18 cellular contexts compared by ENCODE assay signal in the genomic region with DNA sequence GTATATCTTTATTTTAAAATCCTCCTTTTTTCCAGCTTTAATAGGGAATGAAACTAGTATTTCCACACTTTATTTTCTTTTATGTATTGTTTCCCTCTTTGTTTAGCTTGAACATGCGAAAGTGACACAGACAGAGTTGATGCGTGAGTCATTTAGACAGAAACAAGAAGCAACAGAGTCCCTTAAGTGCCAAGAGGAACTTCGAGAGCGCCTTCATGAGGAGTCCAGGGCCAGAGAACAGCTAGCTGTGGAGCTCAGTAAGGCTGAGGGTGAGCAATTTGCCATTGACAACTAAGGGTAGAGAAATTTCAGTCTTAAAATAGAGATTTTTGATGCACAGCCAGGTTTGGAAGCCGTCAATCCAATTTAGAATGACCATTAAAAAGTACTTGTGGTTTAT.
DNase-seq lines count a peak whose midpoint lies in the region; ATAC-seq and TF ChIP-seq lines count a peak whose summit lies in the region.
"Had no signal": no experiment of that assay in that cellular context is flagged by ENCODE, and none has a peak within 500 bp of the region (broad histone marks: within the 10 kb centered on the region; RNA-seq: fewer than 3 reads in every experiment).

No MANE protein-coding gene starts in this region.

- no peaks in the 10 kb centered on the region for H4K20me1 ChIP-seq in BLaER1

- peaks cover 29% of the 10 kb centered on the region for H3K36me3 ChIP-seq in BLaER1
- H3K36me3 ChIP-seq: prostate gland had no signal

- peaks cover 21% of the 10 kb centered on the region for H3K36me3 Mint-ChIP-seq in T-cell

- CTCF ChIA-PET in T-cell (lab: Charles Lee), result interaction anchor here in 1 of 2 donors (0.6 to 1.1 kb wide), 4 partner anchors 7 to 114 kb away, joined by 3 to 5 read pairs (median 3); no protein-coding TSS in a partner anchor

- H3K4me3 ChIP-seq in BLaER1, result 0 out of 2 replicates have a peak overlapping the region, but pooled peaks have one; percentile 1
- no peak overlapping the region for H3K4me3 ChIP-seq in NB4 (ENCODE audit: low read depth, low read length)
- H3K4me3 ChIP-seq: GM23248, prostate gland had no signal

- H3K27me3 ChIP-seq in BLaER1, result no peaks in the 10 kb centered on the region

- no peaks in the 10 kb centered on the region for H3K9me3 ChIP-seq in BLaER1
- H3K9me3 ChIP-seq: prostate gland had no signal

- H3K4me1 Mint-ChIP-seq in T-cell, result peaks cover 15 to 17% (median 16%) of the 10 kb centered on the region in 3 donors
- H3K4me1 Mint-ChIP-seq: nephron had no signal

- H3K4me1 ChIP-seq in BLaER1, result peaks cover 47% of the 10 kb centered on the region
- H3K4me1 ChIP-seq: prostate gland had no signal

- no peak overlapping the region for H3K4me3 Mint-ChIP-seq in T-cell
- H3K4me3 Mint-ChIP-seq: activated CD4-positive, alpha-beta T cell treated with anti-CD3 and anti-CD28 coated beads for 36 hours; activated CD8-positive, alpha-beta memory T cell treated with anti-CD3 and anti-CD28 coated beads, Interleukin-2, amount 10 ng/mL, durations not matched to agents 7 days and 5 days; nephron had no signal

- H3K9me3 Mint-ChIP-seq in T-cell, result no peaks in the 10 kb centered on the region
- H3K9me3 Mint-ChIP-seq: nephron had no signal

- no peaks in the 10 kb centered on the region for H3K27me3 Mint-ChIP-seq in T-cell
- H3K27me3 Mint-ChIP-seq: activated CD4-positive, alpha-beta T cell treated with anti-CD3 and anti-CD28 coated beads for 36 hours; activated CD8-positive, alpha-beta memory T cell treated with anti-CD3 and anti-CD28 coated beads, Interleukin-2, amount 10 ng/mL, durations not matched to agents 7 days and 5 days had no signal

- no peak for ATAC-seq in GM21717 (IDR thresholded peaks at IDR 0.05; ENCODE audit: unreplicated experiment)
- no peak for ATAC-seq in T-cell (replicated peaks in 1 of 4)
- no peak for ATAC-seq in GM21515 (IDR thresholded peaks at IDR 0.05; ENCODE audit: unreplicated experiment)
- ATAC-seq: activated CD4-positive, alpha-beta T cell treated with anti-CD3 and anti-CD28 coated beads for 36 hours; activated CD8-positive, alpha-beta memory T cell treated with anti-CD3 and anti-CD28 coated beads, Interleukin-2, amount 10 ng/mL, durations not matched to agents 7 days and 5 days had no signal

- peak; percentile 21 for DNase-seq in NB4 (ENCODE audit: low read depth)
- DNase-seq in epithelial cell of prostate (ENCODE audit: low read depth, low spot score), result peak; percentile 70
- DNase-seq in myocyte (ENCODE audit: low read depth), result peak; percentile 41
- no peak for DNase-seq in NCI-H345 treated with DMSO at 0.1 percent for 48 hours (lab: John Stamatoyannopoulos, UW; ENCODE audit: unreplicated experiment)
- DNase-seq in T-cell, result no peak
- DNase-seq: activated CD4-positive, alpha-beta T cell treated with anti-CD3 and anti-CD28 coated beads for 36 hours; activated CD8-positive, alpha-beta memory T cell treated with anti-CD3 and anti-CD28 coated beads, Interleukin-2, amount 10 ng/mL, durations not matched to agents 7 days and 5 days; cerebellar nuclear complex; foreskin melanocyte; GM23248; NCI-H1930; stimulated activated naive CD4-positive, alpha-beta T cell treated with Interleukin-2 at 50 U/mL for 16 hours; T1000 had no signal

- POLR2A ChIA-PET in T-cell (lab: Charles Lee), result interaction anchor here in 1 of 2 donors (0.6 kb wide), 1 partner anchor 31 kb away, joined by 6 read pairs; no protein-coding TSS in a partner anchor

- TF ChIP-seq CTCF in NB4 (IDR thresholded peaks at IDR 0.05; ENCODE audit: low read depth, low read length), result no peak

- peak overlapping the region; percentile 46; the same call in 1 of the 2 replicates for H3K27ac ChIP-seq in BLaER1
- H3K27ac ChIP-seq in epithelial cell of prostate, result peak overlapping the region; percentile 30
- H3K27ac ChIP-seq: GM23248, prostate gland had no signal

- TF ChIP-seq POLR2A in NB4 (IDR thresholded peaks at IDR 0.05; ENCODE audit: extremely low read depth, insufficient read length), result no peak

- H3K27ac Mint-ChIP-seq in T-cell, result no peak overlapping the region
- H3K27ac Mint-ChIP-seq: activated CD4-positive, alpha-beta T cell treated with anti-CD3 and anti-CD28 coated beads for 36 hours; activated CD8-positive, alpha-beta memory T cell treated with anti-CD3 and anti-CD28 coated beads, Interleukin-2, amount 10 ng/mL, durations not matched to agents 7 days and 5 days; nephron had no signal

- H3K4me2 ChIP-seq in BLaER1, result peak overlapping the region; percentile 59

- no peak overlapping the region for H3K9ac ChIP-seq in BLaER1
- H3K9ac ChIP-seq: GM23248 had no signal

Comparison
In these comparisons a context has a peak if more than half of its experiments do, and no peak if none do; other contexts are left out.
1. DNase-seq: peak in NB4 (single experiment), epithelial cell of prostate (single experiment) and myocyte (single experiment); none in NCI-H345 treated with DMSO at 0.1 percent for 48 hours (single experiment) and T-cell (0 of 34).